In the genomic region with DNA sequence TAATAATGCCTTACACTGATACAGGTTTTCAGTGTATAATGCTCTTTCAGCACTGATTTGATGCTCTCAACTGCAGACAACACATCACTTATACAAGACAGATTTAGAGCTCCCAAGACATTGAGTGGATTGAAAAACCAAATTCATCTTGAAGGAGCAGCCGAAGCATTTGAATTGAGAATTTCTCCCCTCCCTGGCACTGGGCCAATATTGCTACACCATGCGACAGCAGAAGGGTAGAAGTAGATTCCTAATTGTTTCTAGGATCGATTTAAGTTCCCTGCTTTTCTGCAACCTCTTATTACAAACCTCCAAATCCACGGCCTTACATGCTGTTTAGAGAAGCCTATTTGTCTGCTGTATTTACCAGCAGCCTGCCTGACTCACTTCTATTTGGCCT, we compare ENCODE assay signal across 33 cellular contexts. TPM values are rescaled to one million over a fixed set of nuclear protein-coding genes. Genes with fewer than 3 reads are reported as not detected.
"Had no signal": no experiment of that assay in that cellular context is flagged by ENCODE, and none has a peak within 500 bp of the region (broad histone marks: within the 10 kb centered on the region; RNA-seq: fewer than 3 reads in every experiment).

No MANE protein-coding gene starts in this region.

- FAIRE-seq: endometrium had no signal

- H2AFZ ChIP-seq: neural progenitor cell had no signal

- H3K36me3 ChIP-seq: cardiac muscle cell, colonic mucosa, esophagus squamous epithelium, neural progenitor cell, right atrium auricular region, stomach, thyroid gland, upper lobe of left lung, vagina had no signal

- H3K9me3 ChIP-seq: colonic mucosa, esophagus squamous epithelium, heart right ventricle, right atrium auricular region, stomach, thyroid gland, upper lobe of left lung, vagina had no signal

- H3K4me2 ChIP-seq: neural progenitor cell had no signal

- ATAC-seq: activated CD4-positive, CD25-positive, alpha-beta regulatory T cell treated with anti-CD3 and anti-CD28 coated beads, Interleukin-2, amount 50 U/mL, for 24 hours; activated naive CD4-positive, alpha-beta T cell treated with anti-CD3 and anti-CD28 coated beads, Interleukin-2, amount 50 U/mL, for 72 hours; heart right ventricle; stimulated activated naive B cell treated with anti-CD40 and anti-IgM and Interleukin-4, amounts not matched to agents 10 μg/mL and 1 μg/mL and 100 μg/mL, for 72 hours had no signal

- H3K27ac ChIP-seq: cardiac muscle cell, colonic mucosa, epithelial cell of prostate, esophagus squamous epithelium, heart right ventricle, neural progenitor cell, right atrium auricular region, stomach, thyroid gland, upper lobe of left lung, vagina, VCaP had no signal

- H3K4me1 ChIP-seq: colonic mucosa, esophagus squamous epithelium, neural progenitor cell, right atrium auricular region, stomach, thyroid gland, upper lobe of left lung, vagina had no signal

- H3K4me3 ChIP-seq: cardiac muscle cell, colonic mucosa, esophagus squamous epithelium, heart right ventricle, neural progenitor cell, right atrium auricular region, stomach, thyroid gland, upper lobe of left lung, vagina had no signal

- H3K9ac ChIP-seq: neural progenitor cell had no signal

- H3K27me3 ChIP-seq: cardiac muscle cell, colonic mucosa, esophagus squamous epithelium, heart right ventricle, neural progenitor cell, right atrium auricular region, stomach, thyroid gland, upper lobe of left lung, vagina had no signal

- DNase-seq: activated CD4-positive, alpha-beta T cell treated with anti-CD3 and anti-CD28 coated beads for 48 hours; activated CD4-positive, alpha-beta T cell treated with anti-CD3 and anti-CD28 coated beads, Interleukin-2, amount 50 U/mL, for 48 hours; activated CD8-positive, alpha-beta memory T cell treated with anti-CD3 and anti-CD28 coated beads, Interleukin-2, amount 50 U/mL, for 4 hours; activated gamma-delta T cell treated with Interleukin-2 at 50 U/mL for 16 hours; activated T-cell treated with anti-CD3 and anti-CD28 coated beads, Interleukin-2, amount 50 U/mL, for 1 hour; anterior cingulate cortex; cerebellar nuclear complex; colonic mucosa; effector CD8-positive, alpha-beta T cell; esophagus squamous epithelium; foreskin melanocyte; heart right ventricle; naive B cell; occipital lobe; stimulated activated CD4-positive, alpha-beta T cell treated with anti-CD3 and anti-CD28 coated beads, Interleukin-15, amount 100 ng/mL, for 24 hours; stimulated activated CD4-positive, alpha-beta T cell treated with anti-CD3 and anti-CD28 coated beads, Interleukin-2, amount 100 ng/mL, for 24 hours; stimulated activated naive B cell treated with anti-CD40 and anti-IgM and Interleukin-4, amounts not matched to agents 10 μg/mL and 1 μg/mL and 100 μg/mL, for 72 hours; stomach; thyroid gland; upper lobe of left lung had no signal

RNA-seq across cellular contexts. Expression of gene CENPA, which starts 15.5 kb away (rescaled TPM):
- total RNA-seq: vagina had no signal

RNA-seq across cellular contexts. Expression of gene DPYSL5, which starts 46.6 kb away (rescaled TPM):
- total RNA-seq: activated CD8-positive, alpha-beta memory T cell treated with anti-CD3 and anti-CD28 coated beads for 36 hours; activated naive CD4-positive, alpha-beta T cell treated with anti-CD3 and anti-CD28 coated beads, Interleukin-2, amount 50 U/mL, for 72 hours; esophagus squamous epithelium; glomerular endothelial cell; lower leg skin; pulmonary artery endothelial cell; thyroid gland; upper lobe of left lung had no signal
